8 cellular contexts compared by ENCODE assay signal in genomic region chr1:154182342-154183044, GRCh38. TPM values are rescaled to one million over a fixed set of nuclear protein-coding genes. Genes with fewer than 3 reads are reported as not detected.
DNase-seq lines count a peak whose midpoint lies in the region; ATAC-seq, FAIRE-seq and TF ChIP-seq lines count a peak whose summit lies in the region.

No MANE protein-coding gene starts in this region.

- peaks cover 0 to 26% of the 10 kb centered on the region in 2 experiments; a peak in 1 of 3 replicates for H3K36me3 ChIP-seq in HEK293 (ENCODE audit: control insufficient read depth in 2 of 2, insufficient read depth in 1 of 2, low read length in 2 of 2)
- H3K36me3 ChIP-seq in keratinocyte (ENCODE audit: control insufficient read depth in 2 of 2, extremely low read depth in 1 of 2, insufficient read depth in 2 of 2, low read length in 2 of 2): peaks cover 3 to 17% of the 10 kb centered on the region in 2 experiments

- CTCF ChIA-PET in HEK293 (lab: Yijun Ruan, JAX): no interaction called here

- no peak for FAIRE-seq in keratinocyte (lab: Jason Lieb, UNC)

- H3K9me1 ChIP-seq in keratinocyte (ENCODE audit: control insufficient read depth, extremely low read depth, insufficient read depth, low read length): peaks cover 4% of the 10 kb centered on the region

- peaks cover 55% of the 10 kb centered on the region for H3K79me2 ChIP-seq in keratinocyte (ENCODE audit: control insufficient read depth, insufficient read depth, low read length)

- dilution Hi-C loops in keratinocyte (cut with MboI; ENCODE audit: extremely low pct_ligation_motif_present, low sequenced_read_pairs): no loop called here

- H2AFZ ChIP-seq in keratinocyte (ENCODE audit: control insufficient read depth, low read length): peak overlapping the region; percentile 76

- POLR2A ChIA-PET in HEK293 (lab: Yijun Ruan, JAX): interaction anchor here (0.7 to 3.9 kb wide), 9 partner anchors 8 to 508 kb away, joined by 3 to 21 read pairs (median 3); partner anchors contain the start of genes RPS27, TPM3 and UBAP2L

- peak; percentile 40 for TF ChIP-seq POLR2A in GM10847 (IDR thresholded peaks at IDR 0.05; ENCODE audit: extremely low read depth, insufficient read length)

- peak overlapping the region; percentile 97 for H3K4me2 ChIP-seq in keratinocyte (ENCODE audit: control insufficient read depth, extremely low read depth, insufficient read depth, low read depth, low read length)

- no peak for ATAC-seq in HG03139 (IDR thresholded peaks at IDR 0.05; ENCODE audit: unreplicated experiment)

- H3K27ac ChIP-seq in HEK293 (ENCODE audit: extremely low read depth, low read depth, low read length) (peak overlapping the region; percentile 78), keratinocyte (ENCODE audit: control insufficient read depth, insufficient read depth, low read length) (peak overlapping the region; percentile 90)

- peak overlapping the region; percentile 92 for H3K9ac ChIP-seq in keratinocyte (ENCODE audit: control insufficient read depth, extremely low read depth, insufficient read depth, low read length)

- H3K4me1 ChIP-seq in HEK293 (ENCODE audit: control insufficient read depth, insufficient read depth, low read length) (peaks cover 31% of the 10 kb centered on the region), keratinocyte (ENCODE audit: control insufficient read depth, extremely low read depth, insufficient read depth, low read length) (peaks cover 47% of the 10 kb centered on the region)

- H3K27me3 ChIP-seq in keratinocyte (ENCODE audit: control insufficient read depth, extremely low read depth, insufficient read depth, low read length): no peaks in the 10 kb centered on the region

- no peaks in the 10 kb centered on the region for H3K9me3 ChIP-seq in HEK293 (ENCODE audit: control insufficient read depth, insufficient read depth, low read depth, low read length)
- H3K9me3 ChIP-seq in keratinocyte (ENCODE audit: control insufficient read depth, low read depth, low read length): no peaks in the 10 kb centered on the region

- TF ChIP-seq CTCF in HEK293 (tag by site-specific recombination; IDR thresholded peaks at IDR 0.05) (peak; percentile 78), WI38 (IDR thresholded peaks at IDR 0.05; ENCODE audit: low read depth, low read length) (no peak), cardiac fibroblast (IDR thresholded peaks at IDR 0.05; ENCODE audit: low read depth, low read length) (no peak), keratinocyte (optimal IDR thresholded peaks at IDR 0.05 in 1 of 3, IDR thresholded peaks at IDR 0.05 in 1 of 3, conservative IDR thresholded peaks at IDR 0.05 in 1 of 3; ENCODE audit: extremely low read depth in 1 of 3, insufficient read depth in 2 of 3, low read length in 3 of 3) (peak in 1 of 3 experiments; percentile 12)

- H3K4me3 ChIP-seq in HEK293 (ENCODE audit: low read depth, low read length): peak overlapping the region; percentile 96
- peak overlapping the region; percentile 93 for H3K4me3 ChIP-seq in WI38 (ENCODE audit: low read depth, low read length)
- H3K4me3 ChIP-seq in cardiac fibroblast (replicated peaks in 1 of 2; ENCODE audit: low read depth in 2 of 2, low read length in 2 of 2): peak overlapping the region; percentile 99
- H3K4me3 ChIP-seq in keratinocyte (ENCODE audit: control insufficient read depth in 2 of 3, extremely low read depth in 1 of 3, insufficient read depth in 2 of 3, low read depth in 1 of 3, low read length in 3 of 3): peak overlapping the region; percentile 68 to 99 (median 77)

- H4K20me1 ChIP-seq in keratinocyte (ENCODE audit: control insufficient read depth, extremely low read depth, insufficient read depth, low read length): peaks cover 46% of the 10 kb centered on the region

- DNase-seq in NCI-H128 (lab: John Stamatoyannopoulos, UW; ENCODE audit: unreplicated experiment): peak; percentile 6
- DNase-seq in cardiac fibroblast (ENCODE audit: low read depth in 2 of 2): peak; percentile 79 to 92
- DNase-seq in keratinocyte (ENCODE audit: low read depth, low spot score): no peak
- peak; percentile 67 to 83 (median 80) for DNase-seq in stimulated activated CD4-positive, alpha-beta T cell treated with anti-CD3 and anti-CD28 coated beads, Interleukin-12 subunit alpha, Interleukin-12 subunit beta, amount 100 ng/mL, for 48 hours (ENCODE audit: low read depth in 2 of 3, low spot score in 1 of 3)

TF ChIP-seq in HEK293, 187 proteins besides CTCF, POLR2A, EP300 and RAD21 (continues in another document):
- TF ChIP-seq ZNF791 (tag by site-specific recombination; IDR thresholded peaks at IDR 0.05) (no peak), ZFHX2 (tag by site-specific recombination; conservative IDR thresholded peaks at IDR 0.05) (peak; percentile 79), ZFP41 (tag by site-specific recombination; IDR thresholded peaks at IDR 0.05; ENCODE audit: borderline replicate concordance) (no peak), OSR2 (tag by site-specific recombination; IDR thresholded peaks at IDR 0.05) (no peak)
- TF ChIP-seq, protein P1, sequence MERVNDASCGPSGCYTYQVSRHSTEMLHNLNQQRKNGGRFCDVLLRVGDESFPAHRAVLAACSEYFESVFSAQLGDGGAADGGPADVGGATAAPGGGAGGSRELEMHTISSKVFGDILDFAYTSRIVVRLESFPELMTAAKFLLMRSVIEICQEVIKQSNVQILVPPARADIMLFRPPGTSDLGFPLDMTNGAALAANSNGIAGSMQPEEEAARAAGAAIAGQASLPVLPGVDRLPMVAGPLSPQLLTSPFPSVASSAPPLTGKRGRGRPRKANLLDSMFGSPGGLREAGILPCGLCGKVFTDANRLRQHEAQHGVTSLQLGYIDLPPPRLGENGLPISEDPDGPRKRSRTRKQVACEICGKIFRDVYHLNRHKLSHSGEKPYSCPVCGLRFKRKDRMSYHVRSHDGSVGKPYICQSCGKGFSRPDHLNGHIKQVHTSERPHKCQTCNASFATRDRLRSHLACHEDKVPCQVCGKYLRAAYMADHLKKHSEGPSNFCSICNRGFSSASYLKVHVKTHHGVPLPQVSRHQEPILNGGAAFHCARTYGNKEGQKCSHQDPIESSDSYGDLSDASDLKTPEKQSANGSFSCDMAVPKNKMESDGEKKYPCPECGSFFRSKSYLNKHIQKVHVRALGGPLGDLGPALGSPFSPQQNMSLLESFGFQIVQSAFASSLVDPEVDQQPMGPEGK (tag by site-specific recombination; IDR thresholded peaks at IDR 0.05): peak; percentile 65

RNA-seq across cellular contexts. Expression of gene TPM3, which starts 9.4 kb away (rescaled TPM):
- polyA plus RNA-seq in keratinocyte: 294 to 691 TPM (median 585 TPM) in 3 replicates
- polyA plus RNA-seq in keratinocyte (2011; ENCODE audit: low read depth): 505 TPM
- polyA plus RNA-seq in keratinocyte (2011; cell fraction: cytosol; rRNA removed): 461 and 513 TPM in 2 replicates
- polyA plus RNA-seq in keratinocyte (2011; cell fraction: nucleus; rRNA removed): 239 and 349 TPM in 2 replicates
- polyA plus RNA-seq in keratinocyte (2012; ENCODE audit: low replicate concordance): 187 and 523 TPM in 2 replicates
- polyA minus RNA-seq in keratinocyte: 115 to 186 TPM (median 125 TPM) in 3 replicates
- 160 TPM for polyA minus RNA-seq in keratinocyte (2011; cell fraction: cytosol; rRNA and poly(A)+ RNA removed)
- polyA minus RNA-seq in keratinocyte (2011; cell fraction: nucleus; rRNA and poly(A)+ RNA removed): 40.6 and 66.8 TPM in 2 replicates

RNA-seq across cellular contexts. Expression of gene CFAP141, which starts 23.6 kb away (rescaled TPM):
- polyA plus RNA-seq in keratinocyte: not detected in 3 replicates
- polyA plus RNA-seq in keratinocyte (2011; ENCODE audit: low read depth): not detected
- polyA plus RNA-seq in keratinocyte (2011; cell fraction: cytosol; rRNA removed): not detected in 2 replicates
- not detected in 2 replicates for polyA plus RNA-seq in keratinocyte (2011; cell fraction: nucleus; rRNA removed)
- 0.72 TPM in 1 of 2 replicates, not detected in the other for polyA plus RNA-seq in keratinocyte (2012; ENCODE audit: low replicate concordance)
- not detected in 3 replicates for polyA minus RNA-seq in keratinocyte
- not detected for polyA minus RNA-seq in keratinocyte (2011; cell fraction: cytosol; rRNA and poly(A)+ RNA removed)
- not detected in 2 replicates for polyA minus RNA-seq in keratinocyte (2011; cell fraction: nucleus; rRNA and poly(A)+ RNA removed)

RNA-seq across cellular contexts. Expression of gene NUP210L, which starts 27.6 kb away (rescaled TPM):
- polyA plus RNA-seq in keratinocyte: 0.01 TPM in 1 of 3 replicates, not detected in the others
- polyA plus RNA-seq in keratinocyte (2011; ENCODE audit: low read depth): 0.06 TPM
- polyA plus RNA-seq in keratinocyte (2011; cell fraction: cytosol; rRNA removed): not detected in 2 replicates
- 0.03 and 0.06 TPM in 2 replicates for polyA plus RNA-seq in keratinocyte (2011; cell fraction: nucleus; rRNA removed)
- polyA plus RNA-seq in keratinocyte (2012; ENCODE audit: low replicate concordance): 0.08 TPM in 1 of 2 replicates, not detected in the other
- 0.03 TPM in 1 of 3 replicates, not detected in the others for polyA minus RNA-seq in keratinocyte
- polyA minus RNA-seq in keratinocyte (2011; cell fraction: cytosol; rRNA and poly(A)+ RNA removed): not detected
- not detected in 2 replicates for polyA minus RNA-seq in keratinocyte (2011; cell fraction: nucleus; rRNA and poly(A)+ RNA removed)

RNA-seq across cellular contexts. Expression of gene UBAP2L, which starts 38.3 kb away (rescaled TPM):
- polyA plus RNA-seq in keratinocyte: 118 to 198 TPM (median 161 TPM) in 3 replicates
- 98.4 TPM for polyA plus RNA-seq in keratinocyte (2011; ENCODE audit: low read depth)
- polyA plus RNA-seq in keratinocyte (2011; cell fraction: cytosol; rRNA removed): 116 and 149 TPM in 2 replicates
- 300 and 368 TPM in 2 replicates for polyA plus RNA-seq in keratinocyte (2011; cell fraction: nucleus; rRNA removed)
- polyA plus RNA-seq in keratinocyte (2012; ENCODE audit: low replicate concordance): 57.6 and 157 TPM in 2 replicates
- polyA minus RNA-seq in keratinocyte: 153 to 254 TPM (median 249 TPM) in 3 replicates
- 54.1 TPM for polyA minus RNA-seq in keratinocyte (2011; cell fraction: cytosol; rRNA and poly(A)+ RNA removed)
- polyA minus RNA-seq in keratinocyte (2011; cell fraction: nucleus; rRNA and poly(A)+ RNA removed): 99.2 and 179 TPM in 2 replicates
